Comparison of ENCODE assay signal across 8 cellular contexts in the genomic region with DNA sequence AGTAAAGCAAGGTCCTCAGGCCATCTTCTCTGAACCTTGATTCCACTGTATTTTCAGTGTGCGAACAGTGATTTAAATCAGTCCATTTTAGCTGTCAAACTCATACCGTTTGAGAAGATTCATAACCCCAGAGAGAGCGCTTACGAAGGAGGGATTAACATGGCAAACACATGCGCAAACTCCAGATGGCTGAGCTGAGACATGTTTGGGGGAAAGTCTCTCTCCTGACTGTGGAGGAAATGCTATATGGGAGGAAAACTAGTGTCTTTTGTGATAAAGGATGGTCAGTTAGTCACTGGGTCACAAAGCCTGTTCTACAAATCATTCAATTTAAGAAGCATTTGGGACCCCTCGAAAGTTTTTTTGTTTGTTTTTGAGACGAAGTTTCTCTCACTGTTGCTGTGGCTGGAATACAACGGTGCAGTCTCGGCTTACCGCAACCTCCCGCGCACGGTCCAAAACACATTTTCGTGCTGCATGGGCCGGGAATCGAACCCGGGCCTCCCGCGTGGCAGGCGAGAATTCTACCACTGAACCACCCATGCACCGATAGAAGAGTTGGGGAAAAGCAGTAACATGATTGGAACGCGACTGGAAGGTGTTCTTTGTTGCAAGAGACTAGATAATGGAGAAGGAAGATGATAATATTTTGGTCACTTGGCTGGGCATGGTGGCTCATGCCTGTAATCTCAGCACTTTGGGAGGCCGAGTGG. TPM values are rescaled to one million over a fixed set of nuclear protein-coding genes. Genes with fewer than 3 reads are reported as not detected.
DNase-seq lines count a peak whose midpoint lies in the region; ATAC-seq lines count a peak whose summit lies in the region.

No MANE protein-coding gene starts in this region.

- in situ Hi-C loops in G401 (cut with HindIII; ENCODE audit: low sequenced_read_pairs), result no loop called here

- peaks cover 23% of the 10 kb centered on the region for H3K27me3 Mint-ChIP-seq in activated naive CD8-positive, alpha-beta T cell treated with anti-CD3 and anti-CD28 coated beads for 36 hours

- ATAC-seq in HG02884 (IDR thresholded peaks at IDR 0.05; ENCODE audit: unreplicated experiment) (peak; percentile 77), HG03342 (IDR thresholded peaks at IDR 0.05; ENCODE audit: unreplicated experiment) (no peak), HG02970 (IDR thresholded peaks at IDR 0.05; ENCODE audit: low FRiP score, unreplicated experiment) (no peak)

- peaks cover 2% of the 10 kb centered on the region for H3K36me3 Mint-ChIP-seq in activated naive CD8-positive, alpha-beta T cell treated with anti-CD3 and anti-CD28 coated beads for 36 hours

- peak overlapping the region; percentile 90 for H3K27ac Mint-ChIP-seq in activated naive CD8-positive, alpha-beta T cell treated with anti-CD3 and anti-CD28 coated beads for 36 hours

- H3K4me3 Mint-ChIP-seq in activated naive CD8-positive, alpha-beta T cell treated with anti-CD3 and anti-CD28 coated beads for 36 hours, result peak overlapping the region; percentile 64

- peaks cover 7% of the 10 kb centered on the region for H3K4me1 Mint-ChIP-seq in activated naive CD8-positive, alpha-beta T cell treated with anti-CD3 and anti-CD28 coated beads for 36 hours

- H3K9me3 Mint-ChIP-seq in activated naive CD8-positive, alpha-beta T cell treated with anti-CD3 and anti-CD28 coated beads for 36 hours, result peaks cover 2% of the 10 kb centered on the region

- DNase-seq in G401 (ENCODE audit: low spot score), result peak; percentile 61
- peak; percentile 96 for DNase-seq in OCI-M1 (lab: John Stamatoyannopoulos, UW)
- peak; percentile 64 for DNase-seq in activated naive CD8-positive, alpha-beta T cell treated with anti-CD3 and anti-CD28 coated beads for 36 hours
- DNase-seq in iPS DF 19.7 (ENCODE audit: low read depth, low spot score), result peak; percentile 57
- peak; percentile 42 to 54 (median 48) for DNase-seq in stimulated activated CD4-positive, alpha-beta T cell treated with anti-CD3 and anti-CD28 coated beads, Interleukin-12 subunit alpha, Interleukin-12 subunit beta, amount 100 ng/mL, for 48 hours (ENCODE audit: low read depth in 2 of 3, low spot score in 1 of 3)

RNA-seq across cellular contexts. Expression of a gene that starts 58.4 kb away (rescaled TPM):
- 127 and 137 TPM in 2 replicates for total RNA-seq in G401 (2014; rRNA removed; shearing (Covaris generic))
- total RNA-seq in activated naive CD8-positive, alpha-beta T cell treated with anti-CD3 and anti-CD28 coated beads for 36 hours, result under 1 TPM; 0.56 to 0.92 TPM

Comparison
In these comparisons a context has a peak if more than half of its experiments do, and no peak if none do; other contexts are left out.
1. RNA of a gene that starts 58.4 kb away (total RNA-seq): 127 to 137 TPM in G401; 0.56 to 0.92 TPM in activated naive CD8-positive, alpha-beta T cell treated with anti-CD3 and anti-CD28 coated beads for 36 hours; every median in the first group is over 10 times any median in the second.
2. Peak in every context shown above with its lines, with median percentiles within 50 percentile points of each other: DNase-seq.